ENCODE assay signal across 11 cellular contexts in genomic region chr22:20424937-20425587, GRCh38. TPM values are rescaled to one million over a fixed set of nuclear protein-coding genes. Genes with fewer than 3 reads are reported as not detected.
A peak's percentile ranks its signal among the peaks of the same experiment; 100 is the strongest.
DNase-seq lines count a peak whose midpoint lies in the region; ATAC-seq lines count a peak whose summit lies in the region.
"Had no signal": no experiment of that assay in that cellular context is flagged by ENCODE, and none has a peak within 500 bp of the region (broad histone marks: within the 10 kb centered on the region; RNA-seq: fewer than 3 reads in every experiment).

No MANE protein-coding gene starts in this region.

- peak in 1 of 2 donors; percentile 32 for ATAC-seq in activated T-cell treated with anti-CD3 and anti-CD28 coated beads, Interleukin-2, amount 50 U/mL, for 4 hours
- peak in 1 of 2 donors; percentile 22 for ATAC-seq in stimulated activated naive B cell treated with anti-CD40 and anti-IgM and Interleukin-4, amounts not matched to agents 10 μg/mL and 1 μg/mL and 100 μg/mL, for 72 hours (replicated peaks)

- H3K27ac Mint-ChIP-seq in stimulated activated naive B cell treated with anti-CD40 and anti-IgM and Interleukin-4, amounts not matched to agents 10 μg/mL and 1 μg/mL and 100 μg/mL, for 72 hours = no peak overlapping the region

- H3K36me3 ChIP-seq in iPS DF 6.9 (ENCODE audit: control insufficient read depth, insufficient read depth, low read length) = no peaks in the 10 kb centered on the region; the same call in 1 of the 2 replicates

- no peaks in the 10 kb centered on the region for H3K36me3 Mint-ChIP-seq in activated T-cell treated with anti-CD3 and anti-CD28 coated beads, Interleukin-2, amount 50 U/mL, for 4 hours (ENCODE audit: insufficient read depth)
- H3K36me3 Mint-ChIP-seq in stimulated activated naive B cell treated with anti-CD40 and anti-IgM and Interleukin-4, amounts not matched to agents 10 μg/mL and 1 μg/mL and 100 μg/mL, for 72 hours = no peaks in the 10 kb centered on the region

- H3K4me3 Mint-ChIP-seq in activated T-cell treated with anti-CD3 and anti-CD28 coated beads, Interleukin-2, amount 50 U/mL, for 4 hours = peak overlapping the region; percentile 35
- peak overlapping the region; percentile 51 to 73 for H3K4me3 Mint-ChIP-seq in stimulated activated naive B cell treated with anti-CD40 and anti-IgM and Interleukin-4, amounts not matched to agents 10 μg/mL and 1 μg/mL and 100 μg/mL, for 72 hours

- H3K9me3 Mint-ChIP-seq in activated T-cell treated with anti-CD3 and anti-CD28 coated beads, Interleukin-2, amount 50 U/mL, for 4 hours = no peaks in the 10 kb centered on the region
- no peaks in the 10 kb centered on the region for H3K9me3 Mint-ChIP-seq in stimulated activated naive B cell treated with anti-CD40 and anti-IgM and Interleukin-4, amounts not matched to agents 10 μg/mL and 1 μg/mL and 100 μg/mL, for 72 hours

- H3K9me3 ChIP-seq in iPS DF 6.9 (ENCODE audit: control insufficient read depth, insufficient read depth, low read length) = no peaks in the 10 kb centered on the region

- DNase-seq in activated T-cell treated with anti-CD3 and anti-CD28 coated beads, Interleukin-2, amount 50 U/mL, for 4 hours = no peak
- no peak for DNase-seq in activated T-cell treated with anti-CD3 and anti-CD28 coated beads, Interleukin-2, amount 50 U/mL, for 1 hour
- DNase-seq in anterior cingulate cortex (lab: John Stamatoyannopoulos, UW) = peak in 40 of 58 donors; percentile 22 to 84 (median 43)
- DNase-seq in iPS DF 6.9 (ENCODE audit: low read depth, low spot score) = no peak
- DNase-seq in stimulated activated naive B cell treated with anti-CD40 and anti-IgM and Interleukin-4, amounts not matched to agents 10 μg/mL and 1 μg/mL and 100 μg/mL, for 72 hours = no peak
- no peak for DNase-seq in SHP77 (lab: John Stamatoyannopoulos, UW)
- no peak for DNase-seq in activated CD8-positive, alpha-beta memory T cell treated with anti-CD3 and anti-CD28 coated beads, Interleukin-2, amount 50 U/mL, for 4 hours
- no peak for DNase-seq in HT-29 (ENCODE audit: low spot score)
- DNase-seq: NCI-H1694 treated with DMSO at 0.1 percent for 48 hours had no signal

- H3K4me1 ChIP-seq in iPS DF 6.9 (ENCODE audit: control insufficient read depth, insufficient read depth, low read length) = peaks cover 6% of the 10 kb centered on the region

- H3K27me3 Mint-ChIP-seq in activated T-cell treated with anti-CD3 and anti-CD28 coated beads, Interleukin-2, amount 50 U/mL, for 4 hours (ENCODE audit: low read depth) = peaks cover 31% of the 10 kb centered on the region
- H3K27me3 Mint-ChIP-seq in stimulated activated naive B cell treated with anti-CD40 and anti-IgM and Interleukin-4, amounts not matched to agents 10 μg/mL and 1 μg/mL and 100 μg/mL, for 72 hours = peaks cover 25 to 54% of the 10 kb centered on the region in 2 donors

- H3K4me3 ChIP-seq in iPS DF 6.9 (ENCODE audit: low read length) = peak overlapping the region; percentile 13; the same call in 1 of the 2 replicates

- peaks cover under 1% of the 10 kb centered on the region; the same call in 1 of the 2 replicates for H3K27me3 ChIP-seq in iPS DF 6.9 (ENCODE audit: control insufficient read depth, insufficient read depth, low read length)

- H3K4me1 Mint-ChIP-seq in activated T-cell treated with anti-CD3 and anti-CD28 coated beads, Interleukin-2, amount 50 U/mL, for 4 hours (ENCODE audit: low read depth) = peaks cover 15% of the 10 kb centered on the region
- peaks cover 8 to 19% of the 10 kb centered on the region in 2 donors for H3K4me1 Mint-ChIP-seq in stimulated activated naive B cell treated with anti-CD40 and anti-IgM and Interleukin-4, amounts not matched to agents 10 μg/mL and 1 μg/mL and 100 μg/mL, for 72 hours

- H3K27ac ChIP-seq in iPS DF 6.9 (ENCODE audit: low read length) = no peak overlapping the region
- H3K27ac ChIP-seq: epithelial cell of prostate, RWPE1 had no signal

- no CpG with 5 or more reads among the region's 61 CpGs for WGBS in iPS DF 6.9 (ENCODE audit: insufficient coverage, insufficient read length)

RNA-seq across cellular contexts. Expression of gene SCARF2, which starts 12.6 kb away (rescaled TPM):
- under 1 TPM; 0.24 to 0.46 (median 0.37) TPM for total RNA-seq in activated T-cell treated with anti-CD3 and anti-CD28 coated beads, Interleukin-2, amount 50 U/mL, for 4 hours
- total RNA-seq in HT-29 (2014; rRNA removed; shearing (Covaris generic)) = 0.18 and 0.39 TPM in 2 replicates

RNA-seq across cellular contexts. Expression of gene ZNF74, which starts 31.1 kb away (rescaled TPM):
- total RNA-seq in activated T-cell treated with anti-CD3 and anti-CD28 coated beads, Interleukin-2, amount 50 U/mL, for 4 hours = 10 to 100 TPM; 16.4 to 21.1 (median 19.4) TPM
- 18.6 and 22.2 TPM in 2 replicates for total RNA-seq in HT-29 (2014; rRNA removed; shearing (Covaris generic))

Comparison
In these comparisons a context has a peak if more than half of its experiments do, and no peak if none do; other contexts are left out.
1. DNase-seq: peak in anterior cingulate cortex (40 of 58); none in activated T-cell treated with anti-CD3 and anti-CD28 coated beads, Interleukin-2, amount 50 U/mL, for 4 hours (single experiment), activated T-cell treated with anti-CD3 and anti-CD28 coated beads, Interleukin-2, amount 50 U/mL, for 1 hour (single experiment), iPS DF 6.9 (single experiment), stimulated activated naive B cell treated with anti-CD40 and anti-IgM and Interleukin-4, amounts not matched to agents 10 μg/mL and 1 μg/mL and 100 μg/mL, for 72 hours (single experiment), SHP77 (0 of 2), activated CD8-positive, alpha-beta memory T cell treated with anti-CD3 and anti-CD28 coated beads, Interleukin-2, amount 50 U/mL, for 4 hours (single experiment) and HT-29 (single experiment).